Comparison of ENCODE assay signal across 28 cellular contexts in the genomic region with DNA sequence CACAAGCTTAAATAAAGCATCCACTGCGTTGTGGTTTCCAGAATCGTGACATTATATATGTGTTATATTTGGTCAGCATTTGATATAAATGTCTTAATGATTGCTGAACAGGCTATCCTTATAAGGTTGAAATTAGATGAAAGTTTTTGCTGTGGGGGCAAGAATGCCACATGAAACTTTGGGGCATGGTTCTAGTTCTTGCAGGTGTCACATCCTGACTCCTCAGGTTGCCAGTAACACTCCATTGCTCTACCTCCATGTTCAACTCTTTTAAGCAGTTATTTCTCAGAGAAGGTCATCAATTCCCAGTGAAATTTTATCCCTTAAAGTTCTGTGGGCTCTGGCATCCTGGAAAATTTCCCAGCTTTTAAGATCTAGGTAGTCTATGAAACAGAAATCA. TPM values are rescaled to one million over a fixed set of nuclear protein-coding genes. Genes with fewer than 3 reads are reported as not detected.
DNase-seq lines count a peak whose midpoint lies in the region; ATAC-seq, FAIRE-seq and TF ChIP-seq lines count a peak whose summit lies in the region.
"Had no signal": no experiment of that assay in that cellular context is flagged by ENCODE, and none has a peak within 500 bp of the region (broad histone marks: within the 10 kb centered on the region; RNA-seq: fewer than 3 reads in every experiment).

No MANE protein-coding gene starts in this region.

- peaks cover 33% of the 10 kb centered on the region for H3K36me3 ChIP-seq in SJSA1
- peaks cover 2 to 22% of the 10 kb centered on the region in 2 experiments for H3K36me3 ChIP-seq in GM12878 (ENCODE audit: control insufficient read depth in 2 of 2, insufficient read depth in 2 of 2, low read length in 1 of 2)
- H3K36me3 ChIP-seq: uterus had no signal

- no peak for FAIRE-seq in GM12878 (lab: Jason Lieb, UNC)
- FAIRE-seq: bronchial epithelial cell, D721Med, small intestine had no signal

- H3K27me3 ChIP-seq in SJSA1 (replicated peaks) (no peaks in the 10 kb centered on the region), GM12878 (replicated peaks in 1 of 2; ENCODE audit: control insufficient read depth in 2 of 2, insufficient read depth in 2 of 2, low read length in 1 of 2) (no peaks in the 10 kb centered on the region)
- H3K27me3 ChIP-seq: BLaER1 treated with 17β-estradiol and CSF1 and Interleukin-3, amounts not matched to agents 10 nM and 100 nM; foreskin keratinocyte; left lung; uterus had no signal

- H3K4me3 ChIP-seq in SJSA1 (no peak overlapping the region), GM12878 (no peak overlapping the region)
- H3K4me3 ChIP-seq: BLaER1 treated with 17β-estradiol and CSF1 and Interleukin-3, amounts not matched to agents 10 nM and 100 nM; coronary artery; left lung; uterus had no signal

- H3K4me3 Mint-ChIP-seq in activated naive CD4-positive, alpha-beta T cell treated with anti-CD3 and anti-CD28 coated beads, Interleukin-2, amount 50 U/mL, for 24 hours, result peak overlapping the region; percentile 67
- peak overlapping the region; percentile 45 to 66 for H3K4me3 Mint-ChIP-seq in stimulated activated naive CD8-positive, alpha-beta T cell treated with anti-CD3 and anti-CD28 coated beads, Interleukin-15, amount 100 ng/mL, for 72 hours
- no peak overlapping the region for H3K4me3 Mint-ChIP-seq in nephron progenitor cell

- peak overlapping the region; percentile 28 for H3K4me2 ChIP-seq in GM12878 (ENCODE audit: control insufficient read depth, insufficient read depth)

- no peak for TF ChIP-seq RAD21 in GM12878 (IDR thresholded peaks at IDR 0.05; ENCODE audit: insufficient read depth, low read depth, low read length)

- no peak overlapping the region for H2AFZ ChIP-seq in GM12878 (ENCODE audit: control insufficient read depth, low read depth, low read length)

- 100% methylated on average over 2 of the region's 2 CpGs for WGBS in GM12878 (ENCODE audit: insufficient coverage, insufficient replicate concordance, low lambda C conversion rate, missing lambda C conversion rate)

- no TSS peak for BruUV-seq in GM12878 (replicated peaks; lab: Mats Ljungman, UMichigan)

- no peak for TF ChIP-seq EP300 in GM12878 (IDR thresholded peaks at IDR 0.05; ENCODE audit: borderline replicate concordance in 1 of 2, control insufficient read depth in 1 of 2, low read depth in 2 of 2, low read length in 2 of 2)

- TF ChIP-seq CTCF in GM12878 (IDR thresholded peaks at IDR 0.05 in 2 of 3, conservative IDR thresholded peaks at IDR 0.05 in 1 of 3; ENCODE audit: control insufficient read depth in 2 of 3, extremely low read depth in 1 of 3, insufficient read depth in 1 of 3, low read depth in 3 of 3, low read length in 3 of 3) (no peak), nephron progenitor cell (IDR thresholded peaks at IDR 0.05) (no peak)

- no peak for TF ChIP-seq POLR2A in GM12878 (IDR thresholded peaks at IDR 0.05; ENCODE audit: low read depth, low read length)

- H3K27ac Mint-ChIP-seq in activated naive CD4-positive, alpha-beta T cell treated with anti-CD3 and anti-CD28 coated beads, Interleukin-2, amount 50 U/mL, for 24 hours, result peak overlapping the region; percentile 87
- H3K27ac Mint-ChIP-seq in stimulated activated naive CD8-positive, alpha-beta T cell treated with anti-CD3 and anti-CD28 coated beads, Interleukin-15, amount 100 ng/mL, for 72 hours, result peak overlapping the region in 1 of 2 donors; percentile 27
- H3K27ac Mint-ChIP-seq in nephron progenitor cell, result no peak overlapping the region

- H3K9ac ChIP-seq in GM12878 (ENCODE audit: control insufficient read depth, insufficient read depth, low read length), result no peak overlapping the region
- H3K9ac ChIP-seq: BLaER1 treated with 17β-estradiol and CSF1 and Interleukin-3, amounts not matched to agents 10 nM and 100 nM had no signal

- peaks cover 73% of the 10 kb centered on the region for H3K4me1 Mint-ChIP-seq in activated naive CD4-positive, alpha-beta T cell treated with anti-CD3 and anti-CD28 coated beads, Interleukin-2, amount 50 U/mL, for 24 hours
- peaks cover 61% of the 10 kb centered on the region for H3K4me1 Mint-ChIP-seq in stimulated activated naive CD8-positive, alpha-beta T cell treated with anti-CD3 and anti-CD28 coated beads, Interleukin-15, amount 100 ng/mL, for 72 hours
- no peaks in the 10 kb centered on the region for H3K4me1 Mint-ChIP-seq in nephron progenitor cell

- no peaks in the 10 kb centered on the region for H4K20me1 ChIP-seq in GM12878 (ENCODE audit: control insufficient read depth, insufficient read depth)

- no peaks in the 10 kb centered on the region for H3K27me3 Mint-ChIP-seq in activated naive CD4-positive, alpha-beta T cell treated with anti-CD3 and anti-CD28 coated beads, Interleukin-2, amount 50 U/mL, for 24 hours
- H3K27me3 Mint-ChIP-seq in stimulated activated naive CD8-positive, alpha-beta T cell treated with anti-CD3 and anti-CD28 coated beads, Interleukin-15, amount 100 ng/mL, for 72 hours, result no peaks in the 10 kb centered on the region
- no peaks in the 10 kb centered on the region for H3K27me3 Mint-ChIP-seq in nephron progenitor cell (ENCODE audit: low read depth, poor library complexity)
- H3K27me3 Mint-ChIP-seq: naive B cell had no signal

- ATAC-seq in GM12878 (peak; percentile 26), GM19351 (IDR thresholded peaks at IDR 0.05; ENCODE audit: unreplicated experiment) (no peak)
- ATAC-seq in stimulated activated naive CD8-positive, alpha-beta T cell treated with anti-CD3 and anti-CD28 coated beads, Interleukin-15, amount 100 ng/mL, for 72 hours, result peak; percentile 67
- ATAC-seq: esophagus mucosa, HCT116 had no signal

- POLR2A ChIA-PET in GM12878 (lab: Charles Lee), result interaction anchor here (0.9 to 1.4 kb wide), 2 partner anchors 15 kb away, joined by 3 to 5 read pairs; no protein-coding TSS in a partner anchor

- peaks cover 35% of the 10 kb centered on the region for H3K36me3 Mint-ChIP-seq in activated naive CD4-positive, alpha-beta T cell treated with anti-CD3 and anti-CD28 coated beads, Interleukin-2, amount 50 U/mL, for 24 hours
- no peaks in the 10 kb centered on the region for H3K36me3 Mint-ChIP-seq in nephron progenitor cell (ENCODE audit: low read depth)

- CTCF ChIA-PET in GM12878 (lab: Yijun Ruan, JAX), result interaction anchor here (0.7 to 1.7 kb wide), 4 partner anchors 9 to 34 kb away, joined by 3 to 7 read pairs (median 4); no protein-coding TSS in a partner anchor

- RAD21 ChIA-PET in GM12878 (lab: Charles Lee; ENCODE audit: unreplicated experiment), result interaction anchor here (1.1 to 2.1 kb wide), 6 partner anchors 9 to 53 kb away, joined by 3 to 11 read pairs (median 5); a partner anchor contains a TSS

- H3K9me3 Mint-ChIP-seq in activated naive CD4-positive, alpha-beta T cell treated with anti-CD3 and anti-CD28 coated beads, Interleukin-2, amount 50 U/mL, for 24 hours, result no peaks in the 10 kb centered on the region
- no peaks in the 10 kb centered on the region for H3K9me3 Mint-ChIP-seq in stimulated activated naive CD8-positive, alpha-beta T cell treated with anti-CD3 and anti-CD28 coated beads, Interleukin-15, amount 100 ng/mL, for 72 hours
- no peaks in the 10 kb centered on the region for H3K9me3 Mint-ChIP-seq in nephron progenitor cell
- H3K9me3 Mint-ChIP-seq: activated T-cell treated with anti-CD3 and anti-CD28 coated beads, Interleukin-2, amount 50 U/mL, for 4 hours; naive B cell had no signal

- peak overlapping the region; percentile 6; the same call in 1 of the 2 replicates for H3K27ac ChIP-seq in SJSA1
- peak overlapping the region; percentile 52 for H3K27ac ChIP-seq in GM12878 (ENCODE audit: control insufficient read depth, insufficient read depth)
- H3K27ac ChIP-seq: BLaER1 treated with 17β-estradiol and CSF1 and Interleukin-3, amounts not matched to agents 10 nM and 100 nM; coronary artery; foreskin keratinocyte; left lung; uterus had no signal

- in situ Hi-C loops in GM12878 (cut with MboI), result no loop called here

- H3K9me3 ChIP-seq in SJSA1 (replicated peaks) (no peaks in the 10 kb centered on the region), GM12878 (replicated peaks; ENCODE audit: control insufficient read depth, insufficient read depth, low read length) (no peaks in the 10 kb centered on the region)
- H3K9me3 ChIP-seq: BLaER1 treated with 17β-estradiol and CSF1 and Interleukin-3, amounts not matched to agents 10 nM and 100 nM; left lung; uterus had no signal

- SMC1A ChIA-PET in GM12878 (lab: Charles Lee; ENCODE audit: uncharacterized antibody, unreplicated experiment), result interaction anchor here (0.6 to 6.4 kb wide), 10 partner anchors 11 to 333 kb away, joined by 3 to 81 read pairs (median 3); a partner anchor contains a TSS

- H3K4me1 ChIP-seq in SJSA1 (replicated peaks) (peaks cover 46% of the 10 kb centered on the region), GM12878 (ENCODE audit: control insufficient read depth, insufficient read depth, low read length) (peaks cover 17% of the 10 kb centered on the region)

- intact Hi-C loops in GM12878 (cut with micrococcal nuclease; ENCODE audit: unreplicated experiment), result no loop called here

- peaks cover 58% of the 10 kb centered on the region for H3K79me2 ChIP-seq in GM12878 (ENCODE audit: control insufficient read depth, insufficient read depth, low read length)

- no peak for DNase-seq in activated naive CD4-positive, alpha-beta T cell treated with Interleukin-2 at 50 U/mL for 16 hours
- DNase-seq in SJSA1 (ENCODE audit: low read depth in 1 of 2, low spot score in 2 of 2), result no peak
- no peak for DNase-seq in GM12878 (ENCODE audit: low read depth, low spot score)
- DNase-seq in stimulated activated naive CD8-positive, alpha-beta T cell treated with anti-CD3 and anti-CD28 coated beads, Interleukin-15, amount 100 ng/mL, for 72 hours, result no peak
- DNase-seq in 8988T, result no peak
- DNase-seq in nephron progenitor cell, result no peak
- DNase-seq: activated CD4-positive, CD25-positive, alpha-beta regulatory T cell; activated CD8-positive, alpha-beta memory T cell treated with anti-CD3 and anti-CD28 coated beads for 24 hours; activated T-cell treated with anti-CD3 and anti-CD28 coated beads, Interleukin-2, amount 50 U/mL, for 4 hours; amniotic stem cell; left lung; naive B cell; NCI-H1105; NCI-H2081; NCI-H774; small intestine; stimulated activated CD4-positive, alpha-beta T cell treated with anti-CD3 and anti-CD28 coated beads, Interleukin-2, amount 100 ng/mL, for 24 hours; SW 1271; uterus had no signal

RNA-seq across cellular contexts. Expression of a gene that starts 33.7 kb away (rescaled TPM):
- 35.0 and 47.9 TPM in 2 replicates for total RNA-seq in SJSA1 (2014; rRNA removed; shearing (Covaris generic))
- 92.3 and 97.9 TPM in 2 replicates for total RNA-seq in GM12878 (2013; cell fraction: nucleolus; rRNA removed)
- total RNA-seq in GM12878 (2014; rRNA removed) (51.0 and 53.0 TPM in 2 replicates), GM12878 (2014; rRNA removed; fragmentation: Illumina TruSeq; extraction: Trizol) (67.4 and 68.6 TPM in 2 replicates), GM12878 (2021) (106 and 110 TPM in 2 replicates)
- polyA plus RNA-seq in GM12878 (2011; ENCODE audit: low read depth), result 43.4 TPM
- polyA plus RNA-seq in GM12878 (2011; rRNA removed) (67.0 and 69.7 TPM in 2 replicates), GM12878 (2014; fragmentation: Illumina TruSeq; extraction: Trizol) (82.1 and 85.3 TPM in 2 replicates), GM12878 (2014; fragmentation: Nextera tagmentation; extraction: Ambion mirVana) (10 to 100 TPM; 20.8 to 32.7 TPM), GM12878 (2014; rRNA removed) (61.6 and 62.3 TPM in 2 replicates), GM12878 (2016; fragmentation: Nextera tagmentation; extraction: Ambion mirVana) (1 to 10 TPM; 8.7 to 9.0 TPM)
- 66.5 and 76.6 TPM in 2 replicates for polyA plus RNA-seq in GM12878 (2011; cell fraction: cytosol; rRNA removed)
- 68.3 and 72.4 TPM in 2 replicates for polyA plus RNA-seq in GM12878 (2011; cell fraction: nucleus; rRNA removed)
- 46.4 and 59.8 TPM in 2 replicates for polyA plus RNA-seq in GM12878 (2012)
- polyA minus RNA-seq in GM12878 (2011; rRNA and poly(A)+ RNA removed), result 104 and 111 TPM in 2 replicates
- 35.4 and 41.8 TPM in 2 replicates for polyA minus RNA-seq in GM12878 (2011; cell fraction: cytosol; rRNA and poly(A)+ RNA removed)
- 42.3 and 64.8 TPM in 2 replicates for polyA minus RNA-seq in GM12878 (2011; cell fraction: nucleus; rRNA and poly(A)+ RNA removed)
